ENCODE assay signal across 8 cellular contexts in genomic region chr12:56632701-56633464, GRCh38. TPM values are rescaled to one million over a fixed set of nuclear protein-coding genes. Genes with fewer than 3 reads are reported as not detected.
DNase-seq lines count a peak whose midpoint lies in the region; ATAC-seq and TF ChIP-seq lines count a peak whose summit lies in the region.

No MANE protein-coding gene starts in this region.

- no peaks in the 10 kb centered on the region for H3K9me3 ChIP-seq in Loucy (ENCODE audit: insufficient read depth, low read depth, low read length)

- ATAC-seq in natural killer cell treated with Interleukin-12 subunit alpha and Interleukin-12 subunit beta and Interleukin-15 and Interleukin-18, amount 100 ng/mL, for 72 hours, result no peak
- ATAC-seq in GM19023 (IDR thresholded peaks at IDR 0.05; ENCODE audit: unreplicated experiment) (no peak), GM21717 (IDR thresholded peaks at IDR 0.05; ENCODE audit: unreplicated experiment) (no peak)

- H3F3A ChIP-seq in Loucy (ENCODE audit: low read depth), result peaks cover 12% of the 10 kb centered on the region

- H3K4me1 Mint-ChIP-seq in dendritic cell treated with granulocyte-macrophage colony-stimulating factor and Interleukin-4, amounts not matched to agents 40 ng/mL and 50 ng/mL, for 4 days (ENCODE audit: low read depth), result peaks cover 82% of the 10 kb centered on the region
- H3K4me1 Mint-ChIP-seq in natural killer cell treated with Interleukin-12 subunit alpha and Interleukin-12 subunit beta and Interleukin-15 and Interleukin-18, amount 100 ng/mL, for 72 hours (ENCODE audit: low read depth in 2 of 2), result peaks cover 64 to 77% of the 10 kb centered on the region in 2 donors

- H3K4me3 Mint-ChIP-seq in dendritic cell treated with granulocyte-macrophage colony-stimulating factor and Interleukin-4, amounts not matched to agents 40 ng/mL and 50 ng/mL, for 4 days, result peak overlapping the region; percentile 97
- peak overlapping the region; percentile 99 for H3K4me3 Mint-ChIP-seq in natural killer cell treated with Interleukin-12 subunit alpha and Interleukin-12 subunit beta and Interleukin-15 and Interleukin-18, amount 100 ng/mL, for 72 hours

- H3K36me3 ChIP-seq in Loucy (ENCODE audit: insufficient read depth, low read length), result peaks cover 7% of the 10 kb centered on the region; the same call in 1 of the 2 replicates

- DNase-seq in AG10803 (ENCODE audit: low read depth) (no peak), Kasumi-1 (lab: John Stamatoyannopoulos, UW) (no peak), NCI-H446 (lab: John Stamatoyannopoulos, UW) (no peak)
- no peak for DNase-seq in natural killer cell treated with Interleukin-12 subunit alpha and Interleukin-12 subunit beta and Interleukin-15 and Interleukin-18, amount 100 ng/mL, for 72 hours (ENCODE audit: low spot score)

- H3K27me3 Mint-ChIP-seq in dendritic cell treated with granulocyte-macrophage colony-stimulating factor and Interleukin-4, amounts not matched to agents 40 ng/mL and 50 ng/mL, for 4 days, result no peaks in the 10 kb centered on the region
- H3K27me3 Mint-ChIP-seq in natural killer cell treated with Interleukin-12 subunit alpha and Interleukin-12 subunit beta and Interleukin-15 and Interleukin-18, amount 100 ng/mL, for 72 hours, result no peaks in the 10 kb centered on the region

- H3K4me3 ChIP-seq in AG10803 (ENCODE audit: low read length), result peak overlapping the region; percentile 94
- peak overlapping the region; percentile 90 for H3K4me3 ChIP-seq in Loucy (ENCODE audit: low read length, poor library complexity, severe bottlenecking)

- peaks cover 35% of the 10 kb centered on the region for H4K20me1 ChIP-seq in Loucy (ENCODE audit: insufficient read depth, low read length, poor library complexity, severe bottlenecking)

- H3K9me3 Mint-ChIP-seq in dendritic cell treated with granulocyte-macrophage colony-stimulating factor and Interleukin-4, amounts not matched to agents 40 ng/mL and 50 ng/mL, for 4 days, result no peaks in the 10 kb centered on the region
- H3K9me3 Mint-ChIP-seq in natural killer cell treated with Interleukin-12 subunit alpha and Interleukin-12 subunit beta and Interleukin-15 and Interleukin-18, amount 100 ng/mL, for 72 hours, result no peaks in the 10 kb centered on the region

- no peaks in the 10 kb centered on the region for H3K9me2 ChIP-seq in Loucy (replicated peaks; ENCODE audit: low read depth, low read length)

- peak overlapping the region; percentile 90 for H3K27ac Mint-ChIP-seq in dendritic cell treated with granulocyte-macrophage colony-stimulating factor and Interleukin-4, amounts not matched to agents 40 ng/mL and 50 ng/mL, for 4 days
- H3K27ac Mint-ChIP-seq in natural killer cell treated with Interleukin-12 subunit alpha and Interleukin-12 subunit beta and Interleukin-15 and Interleukin-18, amount 100 ng/mL, for 72 hours, result peak overlapping the region; percentile 87 to 97

- H3K9ac ChIP-seq in Loucy (ENCODE audit: low read depth, low read length, poor library complexity, severe bottlenecking), result peak overlapping the region; percentile 81

- TF ChIP-seq CTCF in AG10803 (conservative IDR thresholded peaks at IDR 0.05; ENCODE audit: low read length), result no peak
- TF ChIP-seq CTCF in Loucy (conservative IDR thresholded peaks at IDR 0.05; ENCODE audit: low read length), result no peak

- intact Hi-C loops in dendritic cell treated with granulocyte-macrophage colony-stimulating factor and Interleukin-4, amounts not matched to agents 40 ng/mL and 50 ng/mL, for 4 days (cut with micrococcal nuclease), result loop anchor here (10.0 kb wide), 1 partner anchor 452 kb away; the partner anchor contains the start of gene NAB2

- H3K27me3 ChIP-seq in Loucy (ENCODE audit: insufficient read depth, low read length, poor library complexity, severe bottlenecking), result peaks cover 4% of the 10 kb centered on the region

- peaks cover 60% of the 10 kb centered on the region for H3K36me3 Mint-ChIP-seq in dendritic cell treated with granulocyte-macrophage colony-stimulating factor and Interleukin-4, amounts not matched to agents 40 ng/mL and 50 ng/mL, for 4 days (ENCODE audit: low read depth)
- H3K36me3 Mint-ChIP-seq in natural killer cell treated with Interleukin-12 subunit alpha and Interleukin-12 subunit beta and Interleukin-15 and Interleukin-18, amount 100 ng/mL, for 72 hours, result peaks cover 13% of the 10 kb centered on the region

- peak overlapping the region; percentile 100 for H3K4me2 ChIP-seq in Loucy (ENCODE audit: low read depth, low read length, poor library complexity, severe bottlenecking)

- H3K4me1 ChIP-seq in Loucy (ENCODE audit: insufficient read depth, low read length, poor library complexity, severe bottlenecking), result peaks cover 65% of the 10 kb centered on the region

- H2AFZ ChIP-seq in Loucy (ENCODE audit: low read length), result peak overlapping the region; percentile 60

- H3K79me2 ChIP-seq in Loucy (ENCODE audit: insufficient read depth, low read length), result peaks cover 66% of the 10 kb centered on the region

RNA-seq across cellular contexts. Expression of gene BAZ2A, which starts 2.8 kb away (rescaled TPM):
- 100 to 1,000 TPM; 140 to 153 TPM for total RNA-seq in natural killer cell treated with Interleukin-12 subunit alpha and Interleukin-12 subunit beta and Interleukin-15 and Interleukin-18, amount 100 ng/mL, for 72 hours

RNA-seq across cellular contexts. Expression of gene ATP5F1B, which starts 12.9 kb away (rescaled TPM):
- total RNA-seq in natural killer cell treated with Interleukin-12 subunit alpha and Interleukin-12 subunit beta and Interleukin-15 and Interleukin-18, amount 100 ng/mL, for 72 hours, result 100 to 1,000 TPM; 663 to 739 TPM

RNA-seq across cellular contexts. Expression of gene PTGES3, which starts 55.2 kb away (rescaled TPM):
- total RNA-seq in natural killer cell treated with Interleukin-12 subunit alpha and Interleukin-12 subunit beta and Interleukin-15 and Interleukin-18, amount 100 ng/mL, for 72 hours, result 100 to 1,000 TPM; 201 to 270 TPM
